In genomic region chr15:63506537-63507035, GRCh38 we compare ENCODE assay signal across 9 cellular contexts. TPM values are rescaled to one million over a fixed set of nuclear protein-coding genes. Genes with fewer than 3 reads are reported as not detected.
DNase-seq lines count a peak whose midpoint lies in the region; ATAC-seq, FAIRE-seq and TF ChIP-seq lines count a peak whose summit lies in the region.
"Had no signal": no experiment of that assay in that cellular context is flagged by ENCODE, and none has a peak within 500 bp of the region (broad histone marks: within the 10 kb centered on the region; RNA-seq: fewer than 3 reads in every experiment).

No MANE protein-coding gene starts in this region.

- peak overlapping the region; percentile 90 for H3K4me3 ChIP-seq in CD8-positive, alpha-beta memory T cell (ENCODE audit: low read length)
- H3K4me3 ChIP-seq in GM12878, result peak overlapping the region; percentile 96

- no peaks in the 10 kb centered on the region for H3K9me3 ChIP-seq in CD8-positive, alpha-beta memory T cell (ENCODE audit: low read length)
- no peaks in the 10 kb centered on the region for H3K9me3 ChIP-seq in GM12878 (replicated peaks; ENCODE audit: control insufficient read depth, insufficient read depth, low read length)

- no peaks in the 10 kb centered on the region for H4K20me1 ChIP-seq in GM12878 (ENCODE audit: control insufficient read depth, insufficient read depth)

- BruUV-seq in GM12878 (replicated peaks; lab: Mats Ljungman, UMichigan), result TSS peak; percentile 37

- H3K4me3 Mint-ChIP-seq in CD8-positive, alpha-beta memory T cell, result peak overlapping the region; percentile 92 to 99 (median 98)
- peak overlapping the region; percentile 91 to 99 (median 96) for H3K4me3 Mint-ChIP-seq in naive thymus-derived CD8-positive, alpha-beta T cell

- peaks cover 75 to 81% (median 77%) of the 10 kb centered on the region in 3 donors for H3K4me1 Mint-ChIP-seq in CD8-positive, alpha-beta memory T cell
- peaks cover 49 to 78% (median 74%) of the 10 kb centered on the region in 4 donors for H3K4me1 Mint-ChIP-seq in naive thymus-derived CD8-positive, alpha-beta T cell

- peak overlapping the region; percentile 96 for H3K9ac ChIP-seq in GM12878 (ENCODE audit: control insufficient read depth, insufficient read depth, low read length)

- RAD21 ChIA-PET in GM12878 (lab: Charles Lee; ENCODE audit: unreplicated experiment), result interaction anchor here (1.0 to 8.7 kb wide), 12 partner anchors 8 to 103 kb away, joined by 3 to 197 read pairs (median 40); partner anchors contain the start of gene FBXL22

- H3K4me2 ChIP-seq in GM12878 (ENCODE audit: control insufficient read depth, insufficient read depth), result peak overlapping the region; percentile 62

- H3K36me3 Mint-ChIP-seq in CD8-positive, alpha-beta memory T cell, result peaks cover 0 to 14% (median 0%) of the 10 kb centered on the region in 3 donors
- H3K36me3 Mint-ChIP-seq in naive thymus-derived CD8-positive, alpha-beta T cell, result no peaks in the 10 kb centered on the region

- TF ChIP-seq CTCF in GM12878 (IDR thresholded peaks at IDR 0.05 in 2 of 3, conservative IDR thresholded peaks at IDR 0.05 in 1 of 3; ENCODE audit: control insufficient read depth in 2 of 3, extremely low read depth in 1 of 3, insufficient read depth in 1 of 3, low read depth in 3 of 3, low read length in 3 of 3), result peak in 1 of 3 experiments; percentile 10; a peak in 1 of 6 replicates

- TF ChIP-seq POLR2A in GM12878 (IDR thresholded peaks at IDR 0.05; ENCODE audit: low read depth, low read length), result no peak

- CTCF ChIA-PET in CD8-positive, alpha-beta memory T cell (lab: Charles Lee), result interaction anchor here (1.2 to 8.3 kb wide), 9 partner anchors 7 to 93 kb away, joined by 4 to 115 read pairs (median 11); no protein-coding TSS in a partner anchor
- CTCF ChIA-PET in GM12878 (lab: Yijun Ruan, JAX), result interaction anchor here (1.1 to 6.4 kb wide), 13 partner anchors 10 to 93 kb away, joined by 3 to 52 read pairs (median 10); no protein-coding TSS in a partner anchor

- intact Hi-C loops in GM12878 (cut with micrococcal nuclease; ENCODE audit: unreplicated experiment), result loop anchor here (5.0 to 10.0 kb wide), 4 partner anchors 36 to 588 kb away; partner anchors contain the start of genes CIAO2A and SNX1

- no peaks in the 10 kb centered on the region for H3K36me3 ChIP-seq in CD8-positive, alpha-beta memory T cell (ENCODE audit: insufficient read depth, low read length)
- H3K36me3 ChIP-seq in GM12878 (ENCODE audit: control insufficient read depth in 2 of 2, insufficient read depth in 2 of 2, low read length in 1 of 2), result no peaks in the 10 kb centered on the region

- peaks cover 74% of the 10 kb centered on the region for H3K4me1 ChIP-seq in CD8-positive, alpha-beta memory T cell (ENCODE audit: insufficient read depth, low read length)
- peaks cover 29% of the 10 kb centered on the region for H3K4me1 ChIP-seq in GM12878 (ENCODE audit: control insufficient read depth, insufficient read depth, low read length)

- no peaks in the 10 kb centered on the region for H3K27me3 Mint-ChIP-seq in CD8-positive, alpha-beta memory T cell
- no peaks in the 10 kb centered on the region for H3K27me3 Mint-ChIP-seq in naive thymus-derived CD8-positive, alpha-beta T cell

- peaks cover 0 to 1% (median 0%) of the 10 kb centered on the region in 5 donors for H3K9me3 Mint-ChIP-seq in CD8-positive, alpha-beta memory T cell
- peaks cover 0 to 2% (median 0%) of the 10 kb centered on the region in 9 donors for H3K9me3 Mint-ChIP-seq in naive thymus-derived CD8-positive, alpha-beta T cell

- H3K27ac ChIP-seq in CD8-positive, alpha-beta memory T cell (ENCODE audit: low read depth, low read length), result peak overlapping the region; percentile 87
- peak overlapping the region; percentile 95 for H3K27ac ChIP-seq in GM12878 (ENCODE audit: control insufficient read depth, insufficient read depth)

- H3K79me2 ChIP-seq in GM12878 (ENCODE audit: control insufficient read depth, insufficient read depth, low read length), result peaks cover 91% of the 10 kb centered on the region

- no peak for TF ChIP-seq RAD21 in GM12878 (IDR thresholded peaks at IDR 0.05; ENCODE audit: insufficient read depth, low read depth, low read length)

- ATAC-seq in GM12878, result no peak
- ATAC-seq in naive thymus-derived CD8-positive, alpha-beta T cell, result no peak
- ATAC-seq in GM19324 (IDR thresholded peaks at IDR 0.05; ENCODE audit: low FRiP score, unreplicated experiment), result no peak

- H2AFZ ChIP-seq in GM12878 (ENCODE audit: control insufficient read depth, low read depth, low read length), result no peak overlapping the region

- no peaks in the 10 kb centered on the region for H3K27me3 ChIP-seq in CD8-positive, alpha-beta memory T cell (ENCODE audit: insufficient read depth, low read length, poor library complexity, severe bottlenecking)
- no peaks in the 10 kb centered on the region for H3K27me3 ChIP-seq in GM12878 (replicated peaks in 1 of 2; ENCODE audit: control insufficient read depth in 2 of 2, insufficient read depth in 2 of 2, low read length in 1 of 2)

- FAIRE-seq in GM12878 (lab: Jason Lieb, UNC), result no peak

- SMC1A ChIA-PET in GM12878 (lab: Charles Lee; ENCODE audit: uncharacterized antibody, unreplicated experiment), result interaction anchor here (0.7 to 8.7 kb wide), 22 partner anchors 8 to 245 kb away, joined by 3 to 151 read pairs (median 16); partner anchors contain the start of gene FBXL22

- in situ Hi-C loops in GM12878 (cut with MboI), result no loop called here

- 69% methylated on average over 8 of the region's 8 CpGs for WGBS in GM12878 (ENCODE audit: insufficient coverage, insufficient replicate concordance, low lambda C conversion rate, missing lambda C conversion rate)

- POLR2A ChIA-PET in CD8-positive, alpha-beta memory T cell (lab: Charles Lee), result interaction anchor here (1.9 to 4.6 kb wide), 5 partner anchors 11 to 94 kb away, joined by 19 to 48 read pairs (median 29); no protein-coding TSS in a partner anchor
- POLR2A ChIA-PET in GM12878 (lab: Charles Lee), result interaction anchor here (0.9 to 8.7 kb wide), 10 partner anchors 9 to 92 kb away, joined by 3 to 110 read pairs (median 12); partner anchors contain the start of gene FBXL22
- POLR2A ChIA-PET in naive thymus-derived CD8-positive, alpha-beta T cell (lab: Charles Lee), result interaction anchor here (0.7 to 8.8 kb wide), 9 partner anchors 8 to 99 kb away, joined by 3 to 629 read pairs (median 4); no protein-coding TSS in a partner anchor

- peak overlapping the region; percentile 95 to 99 (median 96) for H3K27ac Mint-ChIP-seq in CD8-positive, alpha-beta memory T cell
- peak overlapping the region; percentile 89 to 99 (median 96) for H3K27ac Mint-ChIP-seq in naive thymus-derived CD8-positive, alpha-beta T cell

- no peak for TF ChIP-seq EP300 in GM12878 (IDR thresholded peaks at IDR 0.05; ENCODE audit: borderline replicate concordance in 1 of 2, control insufficient read depth in 1 of 2, low read depth in 2 of 2, low read length in 2 of 2)

- DNase-seq in CD8-positive, alpha-beta memory T cell, result no peak
- DNase-seq in LHCN-M2 (ENCODE audit: low read depth), result peak; percentile 33
- no peak for DNase-seq in GM12878 (ENCODE audit: low read depth, low spot score)
- peak in 2 of 10 donors; percentile 25 to 32 for DNase-seq in naive thymus-derived CD8-positive, alpha-beta T cell
- DNase-seq in NCI-H226, result no peak
- DNase-seq in COR-L47 (lab: John Stamatoyannopoulos, UW), result no peak
- DNase-seq in activated effector memory CD4-positive, alpha-beta T cell treated with anti-CD3 and anti-CD28 coated beads, Interleukin-2, amount 50 U/mL, for 16 hours, result no peak
- DNase-seq: stimulated activated CD4-positive, alpha-beta T cell treated with anti-CD3 and anti-CD28 coated beads, Interleukin-4, amount 100 ng/mL, for 24 hours had no signal

TF ChIP-seq in GM12878, 131 proteins besides CTCF, POLR2A, EP300 and RAD21 (continues in another document):
- TF ChIP-seq ATF3 (IDR thresholded peaks at IDR 0.05; ENCODE audit: borderline replicate concordance, extremely low read depth, low read depth, low read length) (no peak), E2F4 (IDR thresholded peaks at IDR 0.05; ENCODE audit: low read depth, low read length) (no peak)

RNA-seq across cellular contexts. Expression of gene USP3, which starts 2.2 kb away (rescaled TPM):
- total RNA-seq in CD8-positive, alpha-beta memory T cell, result 10 to 100 TPM; 36.6 to 38.0 TPM
- polyA plus RNA-seq in CD8-positive, alpha-beta memory T cell, result 50.7 TPM
- total RNA-seq in LHCN-M2 (2014; rRNA removed), result 21.2 and 24.3 TPM in 2 replicates
- 10.2 TPM for polyA plus RNA-seq in LHCN-M2 (2012)
- 459 and 461 TPM in 2 replicates for total RNA-seq in GM12878 (2013; cell fraction: nucleolus; rRNA removed)
- total RNA-seq in GM12878 (2014; rRNA removed), result 47.1 and 49.8 TPM in 2 replicates
- total RNA-seq in GM12878 (2014; rRNA removed; fragmentation: Illumina TruSeq; extraction: Trizol), result 58.8 and 61.3 TPM in 2 replicates
- total RNA-seq in GM12878 (2021), result 64.5 and 65.1 TPM in 2 replicates
- polyA plus RNA-seq in GM12878 (2011; ENCODE audit: low read depth), result 32.8 TPM
- 50.3 and 54.0 TPM in 2 replicates for polyA plus RNA-seq in GM12878 (2011; rRNA removed)
- 27.3 and 47.7 TPM in 2 replicates for polyA plus RNA-seq in GM12878 (2011; cell fraction: cytosol; rRNA removed)
- polyA plus RNA-seq in GM12878 (2011; cell fraction: nucleus; rRNA removed), result 143 and 189 TPM in 2 replicates
- 38.6 and 46.2 TPM in 2 replicates for polyA plus RNA-seq in GM12878 (2012)
- 52.6 and 58.7 TPM in 2 replicates for polyA plus RNA-seq in GM12878 (2014; fragmentation: Illumina TruSeq; extraction: Trizol)
- polyA plus RNA-seq in GM12878 (2014; fragmentation: Nextera tagmentation; extraction: Ambion mirVana), result 10 to 100 TPM; 23.8 to 45.7 TPM
- polyA plus RNA-seq in GM12878 (2014; rRNA removed), result 30.1 and 31.9 TPM in 2 replicates
- polyA plus RNA-seq in GM12878 (2016; fragmentation: Nextera tagmentation; extraction: Ambion mirVana), result 10 to 100 TPM; 48.0 to 54.0 TPM
- 82.4 and 103 TPM in 2 replicates for polyA minus RNA-seq in GM12878 (2011; rRNA and poly(A)+ RNA removed)
- polyA minus RNA-seq in GM12878 (2011; cell fraction: cytosol; rRNA and poly(A)+ RNA removed), result 22.2 and 35.9 TPM in 2 replicates
- polyA minus RNA-seq in GM12878 (2011; cell fraction: nucleus; rRNA and poly(A)+ RNA removed), result 103 and 169 TPM in 2 replicates
- total RNA-seq in naive thymus-derived CD8-positive, alpha-beta T cell, result 100 to 1,000 TPM; 128 to 136 TPM
- polyA plus RNA-seq in naive thymus-derived CD8-positive, alpha-beta T cell, result 10 to 100 TPM; 31.6 to 42.9 (median 36.9) TPM
